24 cellular contexts compared by ENCODE assay signal in the genomic region with DNA sequence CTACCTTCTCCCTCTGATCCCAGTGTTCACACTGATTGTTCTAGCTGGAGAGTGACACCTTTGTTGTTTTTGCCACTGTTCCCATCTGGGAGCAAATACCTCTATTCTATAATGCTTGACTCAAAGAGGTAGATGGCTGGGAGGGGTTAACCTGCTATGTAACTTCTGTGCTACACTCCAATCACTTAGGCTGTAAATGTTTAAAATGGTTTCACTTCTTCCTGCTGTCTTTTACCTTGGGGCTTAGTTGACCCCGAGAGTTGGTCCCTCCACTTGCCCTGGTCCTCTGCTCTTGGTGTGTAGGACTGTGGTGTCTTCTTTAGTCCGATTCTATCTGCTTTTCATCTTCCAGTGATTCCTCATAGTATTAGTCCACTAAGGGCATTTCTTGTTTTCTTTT. TPM values are rescaled to one million over a fixed set of nuclear protein-coding genes. Genes with fewer than 3 reads are reported as not detected.
DNase-seq lines count a peak whose midpoint lies in the region; ATAC-seq, FAIRE-seq and TF ChIP-seq lines count a peak whose summit lies in the region.
"Had no signal": no experiment of that assay in that cellular context is flagged by ENCODE, and none has a peak within 500 bp of the region (broad histone marks: within the 10 kb centered on the region; RNA-seq: fewer than 3 reads in every experiment).

No MANE protein-coding gene starts in this region.

- H2AFZ ChIP-seq in GM12878 (ENCODE audit: control insufficient read depth, low read depth, low read length), result no peak overlapping the region

- no peak overlapping the region for H3K4me3 Mint-ChIP-seq in activated naive CD8-positive, alpha-beta T cell treated with anti-CD3 and anti-CD28 coated beads, Interleukin-2, amount 50 U/mL, for 24 hours
- H3K4me3 Mint-ChIP-seq in activated naive CD8-positive, alpha-beta T cell treated with anti-CD3 and anti-CD28 coated beads for 36 hours, result no peak overlapping the region
- H3K4me3 Mint-ChIP-seq: activated CD4-positive, alpha-beta T cell treated with anti-CD3 and anti-CD28 coated beads, Interleukin-2, amount 10 ng/mL, durations not matched to agents 7 days and 5 days had no signal

- no peaks in the 10 kb centered on the region for H3K9me3 Mint-ChIP-seq in activated naive CD8-positive, alpha-beta T cell treated with anti-CD3 and anti-CD28 coated beads, Interleukin-2, amount 50 U/mL, for 24 hours
- H3K9me3 Mint-ChIP-seq in activated naive CD8-positive, alpha-beta T cell treated with anti-CD3 and anti-CD28 coated beads for 36 hours, result no peaks in the 10 kb centered on the region
- H3K9me3 Mint-ChIP-seq: activated CD4-positive, alpha-beta T cell treated with anti-CD3 and anti-CD28 coated beads, Interleukin-2, amount 10 ng/mL, durations not matched to agents 7 days and 5 days had no signal

- ATAC-seq in activated naive CD8-positive, alpha-beta T cell treated with anti-CD3 and anti-CD28 coated beads, Interleukin-2, amount 50 U/mL, for 24 hours, result no peak
- ATAC-seq in HG03432 (IDR thresholded peaks at IDR 0.05; ENCODE audit: unreplicated experiment) (peak; percentile 47), GM12878 (peak; percentile 79), HG03442 (IDR thresholded peaks at IDR 0.05; ENCODE audit: unreplicated experiment) (no peak), HG03521 (IDR thresholded peaks at IDR 0.05; ENCODE audit: unreplicated experiment) (no peak)
- ATAC-seq: heart right ventricle had no signal

- no peak for TF ChIP-seq RAD21 in GM12878 (IDR thresholded peaks at IDR 0.05; ENCODE audit: insufficient read depth, low read depth, low read length)

- TF ChIP-seq EP300 in GM12878 (IDR thresholded peaks at IDR 0.05; ENCODE audit: borderline replicate concordance in 1 of 2, control insufficient read depth in 1 of 2, low read depth in 2 of 2, low read length in 2 of 2), result no peak

- H3K79me2 ChIP-seq in GM12878 (ENCODE audit: control insufficient read depth, insufficient read depth, low read length), result peaks cover 10% of the 10 kb centered on the region

- TF ChIP-seq CTCF in GM12878 (IDR thresholded peaks at IDR 0.05 in 2 of 3, conservative IDR thresholded peaks at IDR 0.05 in 1 of 3; ENCODE audit: control insufficient read depth in 2 of 3, extremely low read depth in 1 of 3, insufficient read depth in 1 of 3, low read depth in 3 of 3, low read length in 3 of 3) (no peak), prostate gland (IDR thresholded peaks at IDR 0.05) (no peak)

- POLR2A ChIA-PET in GM12878 (lab: Charles Lee), result interaction anchor here (1.2 kb wide), 1 partner anchor 9 kb away, joined by 3 read pairs; no protein-coding TSS in a partner anchor

- TF ChIP-seq POLR2A in GM12878 (IDR thresholded peaks at IDR 0.05; ENCODE audit: low read depth, low read length) (no peak), prostate gland (IDR thresholded peaks at IDR 0.05) (no peak)

- no peaks in the 10 kb centered on the region for H3K36me3 Mint-ChIP-seq in activated naive CD8-positive, alpha-beta T cell treated with anti-CD3 and anti-CD28 coated beads, Interleukin-2, amount 50 U/mL, for 24 hours (ENCODE audit: low read depth)
- H3K36me3 Mint-ChIP-seq in activated naive CD8-positive, alpha-beta T cell treated with anti-CD3 and anti-CD28 coated beads for 36 hours, result no peaks in the 10 kb centered on the region

- H3K4me1 Mint-ChIP-seq in activated naive CD8-positive, alpha-beta T cell treated with anti-CD3 and anti-CD28 coated beads, Interleukin-2, amount 50 U/mL, for 24 hours, result peaks cover 29% of the 10 kb centered on the region
- peaks cover 18% of the 10 kb centered on the region for H3K4me1 Mint-ChIP-seq in activated naive CD8-positive, alpha-beta T cell treated with anti-CD3 and anti-CD28 coated beads for 36 hours
- H3K4me1 Mint-ChIP-seq: activated CD4-positive, alpha-beta T cell treated with anti-CD3 and anti-CD28 coated beads, Interleukin-2, amount 10 ng/mL, durations not matched to agents 7 days and 5 days had no signal

- no peaks in the 10 kb centered on the region for H3K27me3 Mint-ChIP-seq in activated naive CD8-positive, alpha-beta T cell treated with anti-CD3 and anti-CD28 coated beads, Interleukin-2, amount 50 U/mL, for 24 hours
- H3K27me3 Mint-ChIP-seq in activated naive CD8-positive, alpha-beta T cell treated with anti-CD3 and anti-CD28 coated beads for 36 hours, result no peaks in the 10 kb centered on the region
- H3K27me3 Mint-ChIP-seq: activated CD4-positive, alpha-beta T cell treated with anti-CD3 and anti-CD28 coated beads, Interleukin-2, amount 10 ng/mL, durations not matched to agents 7 days and 5 days had no signal

- 0 out of 2 replicates have a peak overlapping the region, but pooled peaks have one; percentile 4 for H3K9ac ChIP-seq in GM12878 (ENCODE audit: control insufficient read depth, insufficient read depth, low read length)

- CTCF ChIA-PET in GM12878 (lab: Yijun Ruan, JAX), result interaction anchor here (0.9 to 6.7 kb wide), 3 partner anchors 9 to 19 kb away, joined by 3 to 47 read pairs (median 3); no protein-coding TSS in a partner anchor

- H3K9me3 ChIP-seq in GM12878 (replicated peaks; ENCODE audit: control insufficient read depth, insufficient read depth, low read length) (no peaks in the 10 kb centered on the region), prostate gland (no peaks in the 10 kb centered on the region)
- H3K9me3 ChIP-seq: heart right ventricle, neutrophil, Peyer's patch, SJCRH30, spleen, upper lobe of left lung had no signal

- BruUV-seq in GM12878 (replicated peaks; lab: Mats Ljungman, UMichigan), result no TSS peak

- H3K27me3 ChIP-seq in GM12878 (replicated peaks in 1 of 2; ENCODE audit: control insufficient read depth in 2 of 2, insufficient read depth in 2 of 2, low read length in 1 of 2) (no peaks in the 10 kb centered on the region), prostate gland (replicated peaks; ENCODE audit: insufficient read depth) (no peaks in the 10 kb centered on the region)
- H3K27me3 ChIP-seq: brain microvascular endothelial cell, heart right ventricle, neutrophil, Peyer's patch, SJCRH30, spleen, upper lobe of left lung had no signal

- intact Hi-C loops in GM12878 (cut with micrococcal nuclease; ENCODE audit: unreplicated experiment), result no loop called here
- intact Hi-C loops in prostate gland (cut with DNase I), result no loop called here

- H3K4me1 ChIP-seq in GM12878 (ENCODE audit: control insufficient read depth, insufficient read depth, low read length) (peaks cover 24% of the 10 kb centered on the region), prostate gland (replicated peaks) (peaks cover 5% of the 10 kb centered on the region)
- H3K4me1 ChIP-seq: SJCRH30 had no signal

- in situ Hi-C loops in GM12878 (cut with MboI), result no loop called here

- DNase-seq in activated naive CD8-positive, alpha-beta T cell treated with anti-CD3 and anti-CD28 coated beads, Interleukin-2, amount 50 U/mL, for 24 hours, result no peak
- no peak for DNase-seq in activated naive CD8-positive, alpha-beta T cell treated with anti-CD3 and anti-CD28 coated beads for 36 hours
- DNase-seq in GM12878 (ENCODE audit: low read depth, low spot score), result no peak
- no peak for DNase-seq in prostate gland (ENCODE audit: low spot score)
- DNase-seq in iPS-NIHi7 (ENCODE audit: extremely low spot score), result no peak
- DNase-seq: 8988T; activated CD4-positive, alpha-beta T cell treated with anti-CD3 and anti-CD28 coated beads, Interleukin-2, amount 10 ng/mL, durations not matched to agents 7 days and 5 days; activated effector memory CD4-positive, alpha-beta T cell treated with Interleukin-2 at 50 U/mL for 16 hours; brain microvascular endothelial cell; heart right ventricle; NCI-H187 treated with DMSO at 0.1 percent for 48 hours; NCI-H226; NCI-H82; Peyer's patch; SJCRH30; spleen; stimulated activated CD4-positive, alpha-beta T cell treated with anti-CD3 and anti-CD28 coated beads, Interleukin-4, amount 100 ng/mL, for 24 hours; upper lobe of left lung had no signal

- SMC1A ChIA-PET in GM12878 (lab: Charles Lee; ENCODE audit: uncharacterized antibody, unreplicated experiment), result interaction anchor here (0.6 to 1.4 kb wide), 2 partner anchors 21 to 22 kb away, joined by 3 to 6 read pairs; no protein-coding TSS in a partner anchor

- 79% methylated on average over 2 of the region's 2 CpGs for WGBS in GM12878 (ENCODE audit: insufficient coverage, insufficient replicate concordance, low lambda C conversion rate, missing lambda C conversion rate)
- 89% methylated on average over 2 of the region's 2 CpGs for WGBS in prostate gland

- H3K27ac Mint-ChIP-seq in activated naive CD8-positive, alpha-beta T cell treated with anti-CD3 and anti-CD28 coated beads, Interleukin-2, amount 50 U/mL, for 24 hours, result peak overlapping the region; percentile 16
- no peak overlapping the region for H3K27ac Mint-ChIP-seq in activated naive CD8-positive, alpha-beta T cell treated with anti-CD3 and anti-CD28 coated beads for 36 hours
- H3K27ac Mint-ChIP-seq: activated CD4-positive, alpha-beta T cell treated with anti-CD3 and anti-CD28 coated beads, Interleukin-2, amount 10 ng/mL, durations not matched to agents 7 days and 5 days had no signal

- H3K4me2 ChIP-seq in GM12878 (ENCODE audit: control insufficient read depth, insufficient read depth), result peak overlapping the region; percentile 89

- H4K20me1 ChIP-seq in GM12878 (ENCODE audit: control insufficient read depth, insufficient read depth), result no peaks in the 10 kb centered on the region

- H3K4me3 ChIP-seq in GM12878, result 0 out of 2 replicates have a peak overlapping the region, but pooled peaks have one; percentile 16
- no peak overlapping the region for H3K4me3 ChIP-seq in prostate gland
- H3K4me3 ChIP-seq: heart right ventricle, Peyer's patch, SJCRH30, spleen, upper lobe of left lung had no signal

- peak overlapping the region; percentile 41 for H3K27ac ChIP-seq in GM12878 (ENCODE audit: control insufficient read depth, insufficient read depth)
- H3K27ac ChIP-seq in prostate gland, result no peak overlapping the region
- H3K27ac ChIP-seq: brain microvascular endothelial cell, heart right ventricle, neutrophil, Peyer's patch, SJCRH30, upper lobe of left lung had no signal

- H3K36me3 ChIP-seq in GM12878 (ENCODE audit: control insufficient read depth in 2 of 2, insufficient read depth in 2 of 2, low read length in 1 of 2) (no peaks in the 10 kb centered on the region), prostate gland (no peaks in the 10 kb centered on the region)
- H3K36me3 ChIP-seq: brain microvascular endothelial cell, heart right ventricle, neutrophil, Peyer's patch, upper lobe of left lung had no signal

- RAD21 ChIA-PET in GM12878 (lab: Charles Lee; ENCODE audit: unreplicated experiment), result no interaction called here

- no peak for FAIRE-seq in GM12878 (lab: Jason Lieb, UNC)
- FAIRE-seq: colon, endothelial cell of umbilical vein had no signal

RNA-seq across cellular contexts. Expression of gene KLHDC10, which starts 22.3 kb away (rescaled TPM):
- 10 to 100 TPM; 15.3 TPM for total RNA-seq in activated naive CD8-positive, alpha-beta T cell treated with anti-CD3 and anti-CD28 coated beads for 36 hours
- total RNA-seq in GM12878 (2013; cell fraction: nucleolus; rRNA removed), result 21.0 and 28.4 TPM in 2 replicates
- total RNA-seq in GM12878 (2014; rRNA removed) (9.8 and 10.8 TPM in 2 replicates), GM12878 (2014; rRNA removed; fragmentation: Illumina TruSeq; extraction: Trizol) (8.2 and 9.0 TPM in 2 replicates), GM12878 (2021) (12.9 and 15.4 TPM in 2 replicates), prostate gland (10 to 100 TPM; 18.7 to 34.7 TPM)
- polyA plus RNA-seq in GM12878 (2011; ENCODE audit: low read depth), result 5.3 TPM
- polyA plus RNA-seq in GM12878 (2011; rRNA removed) (20.6 and 22.9 TPM in 2 replicates), GM12878 (2014; fragmentation: Illumina TruSeq; extraction: Trizol) (12.0 and 15.2 TPM in 2 replicates), GM12878 (2014; fragmentation: Nextera tagmentation; extraction: Ambion mirVana) (1 to 10 TPM; 2.9 to 3.2 TPM), GM12878 (2014; rRNA removed) (8.9 and 15.2 TPM in 2 replicates), GM12878 (2016; fragmentation: Nextera tagmentation; extraction: Ambion mirVana) (1 to 10 TPM; 3.5 to 4.3 TPM)
- polyA plus RNA-seq in GM12878 (2011; cell fraction: cytosol; rRNA removed), result 12.3 and 12.7 TPM in 2 replicates
- polyA plus RNA-seq in GM12878 (2011; cell fraction: nucleus; rRNA removed), result 19.0 and 21.7 TPM in 2 replicates
- 6.6 and 9.7 TPM in 2 replicates for polyA plus RNA-seq in GM12878 (2012)
- polyA minus RNA-seq in GM12878 (2011; rRNA and poly(A)+ RNA removed), result 16.9 and 38.8 TPM in 2 replicates
- 4.1 and 8.9 TPM in 2 replicates for polyA minus RNA-seq in GM12878 (2011; cell fraction: cytosol; rRNA and poly(A)+ RNA removed)
- 8.0 and 8.6 TPM in 2 replicates for polyA minus RNA-seq in GM12878 (2011; cell fraction: nucleus; rRNA and poly(A)+ RNA removed)

RNA-seq across cellular contexts. Expression of gene ZC3HC1, which starts 41.4 kb away (rescaled TPM):
- 10 to 100 TPM; 27.6 to 27.9 TPM for total RNA-seq in activated naive CD8-positive, alpha-beta T cell treated with anti-CD3 and anti-CD28 coated beads for 36 hours
- total RNA-seq in GM12878 (2013; cell fraction: nucleolus; rRNA removed), result 16.4 and 21.2 TPM in 2 replicates
- 25.0 and 29.2 TPM in 2 replicates for total RNA-seq in GM12878 (2014; rRNA removed)
- 18.5 and 19.2 TPM in 2 replicates for total RNA-seq in GM12878 (2014; rRNA removed; fragmentation: Illumina TruSeq; extraction: Trizol)
- total RNA-seq in GM12878 (2021), result 22.3 and 22.8 TPM in 2 replicates
- 20.4 TPM for polyA plus RNA-seq in GM12878 (2011; ENCODE audit: low read depth)
- polyA plus RNA-seq in GM12878 (2011; rRNA removed), result 23.5 and 28.0 TPM in 2 replicates
- 35.4 and 40.3 TPM in 2 replicates for polyA plus RNA-seq in GM12878 (2011; cell fraction: cytosol; rRNA removed)
- polyA plus RNA-seq in GM12878 (2011; cell fraction: nucleus; rRNA removed), result 20.0 and 29.3 TPM in 2 replicates
- 10.3 and 12.0 TPM in 2 replicates for polyA plus RNA-seq in GM12878 (2012)
- polyA plus RNA-seq in GM12878 (2014; fragmentation: Illumina TruSeq; extraction: Trizol), result 22.1 and 28.1 TPM in 2 replicates
- 10 to 100 TPM; 44.8 to 54.7 TPM for polyA plus RNA-seq in GM12878 (2014; fragmentation: Nextera tagmentation; extraction: Ambion mirVana)
- 19.3 and 22.2 TPM in 2 replicates for polyA plus RNA-seq in GM12878 (2014; rRNA removed)
- polyA plus RNA-seq in GM12878 (2016; fragmentation: Nextera tagmentation; extraction: Ambion mirVana), result 10 to 100 TPM; 36.4 to 39.6 TPM
- polyA minus RNA-seq in GM12878 (2011; rRNA and poly(A)+ RNA removed), result 17.0 and 25.8 TPM in 2 replicates
- 8.2 and 9.8 TPM in 2 replicates for polyA minus RNA-seq in GM12878 (2011; cell fraction: cytosol; rRNA and poly(A)+ RNA removed)
- 7.0 and 8.0 TPM in 2 replicates for polyA minus RNA-seq in GM12878 (2011; cell fraction: nucleus; rRNA and poly(A)+ RNA removed)
- total RNA-seq in prostate gland, result 10 to 100 TPM; 11.8 to 24.4 TPM

Comparison
In these comparisons a context has a peak if more than half of its experiments do, and no peak if none do; other contexts are left out.
1. ATAC-seq: peak in HG03432 (single experiment) and GM12878 (single experiment); none in activated naive CD8-positive, alpha-beta T cell treated with anti-CD3 and anti-CD28 coated beads, Interleukin-2, amount 50 U/mL, for 24 hours (single experiment), HG03442 (single experiment) and HG03521 (single experiment).